ENCODE assay signal across 23 cellular contexts in genomic region chr9:129740174-129740573, GRCh38. TPM values are rescaled to one million over a fixed set of nuclear protein-coding genes. Genes with fewer than 3 reads are reported as not detected.
"Had no signal": no experiment of that assay in that cellular context is flagged by ENCODE, and none has a peak within 500 bp of the region (broad histone marks: within the 10 kb centered on the region; RNA-seq: fewer than 3 reads in every experiment).

No MANE protein-coding gene starts in this region.

- DNase-seq: effector CD4-positive, alpha-beta T cell; endodermal cell; erythroblast; foreskin keratinocyte; immature natural killer cell; kidney; left cardiac atrium; left ventricle myocardium inferior; naive thymus-derived CD4-positive, alpha-beta T cell; ovary; sigmoid colon; stimulated activated CD4-positive, alpha-beta T cell treated with anti-CD3 and anti-CD28 coated beads, Interleukin-2, amount 100 ng/mL, for 24 hours; stimulated activated CD4-positive, alpha-beta T cell treated with anti-CD3 and anti-CD28 coated beads, Interleukin-4, amount 100 ng/mL, for 4 hours; stimulated activated naive B cell treated with anti-CD40 and anti-IgM and Interleukin-4, amounts not matched to agents 10 μg/mL and 1 μg/mL and 100 μg/mL, for 72 hours; stimulated activated naive CD8-positive, alpha-beta T cell treated with anti-CD3 and anti-CD28 coated beads, Interleukin-15, amount 100 ng/mL, for 72 hours; testis had no signal

- FAIRE-seq: endothelial cell of umbilical vein, kidney had no signal

- ATAC-seq: foreskin keratinocyte; left cardiac atrium; naive thymus-derived CD4-positive, alpha-beta T cell; stimulated activated naive B cell treated with anti-CD40 and anti-IgM and Interleukin-4, amounts not matched to agents 10 μg/mL and 1 μg/mL and 100 μg/mL, for 72 hours; stimulated activated naive CD8-positive, alpha-beta T cell treated with anti-CD3 and anti-CD28 coated beads, Interleukin-15, amount 100 ng/mL, for 72 hours had no signal

- H3K9me3 ChIP-seq: left ventricle myocardium inferior, neutrophil, ovary, right atrium auricular region, sigmoid colon, testis, tibial nerve had no signal

- H3K4me3 ChIP-seq: coronary artery, left ventricle myocardium inferior, lung, ovary, right atrium auricular region, sigmoid colon, skin epidermis, testis, tibial nerve had no signal

- H3K27ac Mint-ChIP-seq: endodermal cell; immature natural killer cell; naive thymus-derived CD4-positive, alpha-beta T cell; stimulated activated naive B cell treated with anti-CD40 and anti-IgM and Interleukin-4, amounts not matched to agents 10 μg/mL and 1 μg/mL and 100 μg/mL, for 72 hours; stimulated activated naive CD8-positive, alpha-beta T cell treated with anti-CD3 and anti-CD28 coated beads, Interleukin-15, amount 100 ng/mL, for 72 hours had no signal

- H3K36me3 Mint-ChIP-seq: immature natural killer cell; naive thymus-derived CD4-positive, alpha-beta T cell; stimulated activated naive B cell treated with anti-CD40 and anti-IgM and Interleukin-4, amounts not matched to agents 10 μg/mL and 1 μg/mL and 100 μg/mL, for 72 hours had no signal

- H3K4me3 Mint-ChIP-seq: endodermal cell; naive thymus-derived CD4-positive, alpha-beta T cell; stimulated activated naive B cell treated with anti-CD40 and anti-IgM and Interleukin-4, amounts not matched to agents 10 μg/mL and 1 μg/mL and 100 μg/mL, for 72 hours; stimulated activated naive CD8-positive, alpha-beta T cell treated with anti-CD3 and anti-CD28 coated beads, Interleukin-15, amount 100 ng/mL, for 72 hours had no signal

- H3K27ac ChIP-seq: coronary artery, foreskin keratinocyte, left ventricle myocardium inferior, neutrophil, ovary, right atrium auricular region, sigmoid colon, skin epidermis, testis, tibial nerve had no signal

- H3K9me3 Mint-ChIP-seq: endodermal cell; immature natural killer cell; naive thymus-derived CD4-positive, alpha-beta T cell; stimulated activated naive B cell treated with anti-CD40 and anti-IgM and Interleukin-4, amounts not matched to agents 10 μg/mL and 1 μg/mL and 100 μg/mL, for 72 hours; stimulated activated naive CD8-positive, alpha-beta T cell treated with anti-CD3 and anti-CD28 coated beads, Interleukin-15, amount 100 ng/mL, for 72 hours had no signal

- H3K27me3 ChIP-seq: ovary, right atrium auricular region, testis had no signal

- H3K36me3 ChIP-seq: left ventricle myocardium inferior, ovary, right atrium auricular region, sigmoid colon had no signal

- H3K4me1 ChIP-seq: foreskin keratinocyte, testis had no signal

RNA-seq across cellular contexts. Expression of gene PTGES, which starts 12.7 kb away (rescaled TPM):
- total RNA-seq: endothelial cell of umbilical vein had no signal
- polyA plus RNA-seq: endothelial cell of umbilical vein; immature natural killer cell; naive thymus-derived CD4-positive, alpha-beta T cell had no signal
